In genomic region chr4:154622598-154622997, GRCh38 we compare ENCODE assay signal across 9 cellular contexts. TPM values are rescaled to one million over a fixed set of nuclear protein-coding genes. Genes with fewer than 3 reads are reported as not detected.
A peak's percentile ranks its signal among the peaks of the same experiment; 100 is the strongest.
DNase-seq lines count a peak whose midpoint lies in the region; ATAC-seq and TF ChIP-seq lines count a peak whose summit lies in the region.
"Had no signal": no experiment of that assay in that cellular context is flagged by ENCODE, and none has a peak within 500 bp of the region (broad histone marks: within the 10 kb centered on the region; RNA-seq: fewer than 3 reads in every experiment).

No MANE protein-coding gene starts in this region.

- H3K14ac ChIP-seq in trophoblast cell (ENCODE audit: low read length): no peak overlapping the region

- H3K27ac ChIP-seq in PC-3 (ENCODE audit: low read length) (no peak overlapping the region), esophagus squamous epithelium (no peak overlapping the region), trophoblast cell (ENCODE audit: low read depth, low read length) (no peak overlapping the region)

- no peaks in the 10 kb centered on the region for H3K36me3 ChIP-seq in PC-3 (ENCODE audit: low read depth, low read length)
- no peaks in the 10 kb centered on the region for H3K36me3 ChIP-seq in esophagus squamous epithelium
- H3K36me3 ChIP-seq in trophoblast cell (ENCODE audit: control insufficient read depth in 1 of 2, insufficient read depth in 2 of 2, low read length in 2 of 2): no peaks in the 10 kb centered on the region

- no TSS peak for BruUV-seq in PC-3 (replicated peaks; lab: Mats Ljungman, UMichigan)

- no peaks in the 10 kb centered on the region for H3K79me2 ChIP-seq in PC-3 (ENCODE audit: low read length)
- H3K79me2 ChIP-seq in trophoblast cell (ENCODE audit: control insufficient read depth, insufficient read depth, low read length, poor library complexity): no peaks in the 10 kb centered on the region

- no peaks in the 10 kb centered on the region for H3K9me2 ChIP-seq in PC-3 (replicated peaks; ENCODE audit: low read length)

- POLR2A ChIA-PET in PC-3 (lab: Charles Lee; ENCODE audit: unreplicated experiment): no interaction called here

- no peak overlapping the region for H2AK5ac ChIP-seq in trophoblast cell (ENCODE audit: low read length)

- no peak overlapping the region for H4K91ac ChIP-seq in trophoblast cell (ENCODE audit: low read depth, low read length)

- no peaks in the 10 kb centered on the region for H4K20me1 ChIP-seq in PC-3 (ENCODE audit: low read length)

- H2BK120ac ChIP-seq in trophoblast cell (ENCODE audit: insufficient read depth, low read length, poor library complexity): no peak overlapping the region

- peak; percentile 75 for TF ChIP-seq CTCF in PC-3 (conservative IDR thresholded peaks at IDR 0.05; ENCODE audit: low read depth, low read length)
- TF ChIP-seq CTCF in esophagus squamous epithelium (IDR thresholded peaks at IDR 0.05): peak in 5 of 6 experiments; percentile 43 to 63 (median 46)

- DNase-seq in NCI-H1105 treated with DMSO at 0.1 percent for 48 hours (lab: John Stamatoyannopoulos, UW) (peak; percentile 29), NCI-H1105 (lab: John Stamatoyannopoulos, UW) (no peak), PC-3 (peak; percentile 76), esophagus squamous epithelium (lab: John Stamatoyannopoulos, UW) (no peak), trophoblast cell (peak; percentile 46 to 77)

- 0 out of 2 replicates have a peak overlapping the region, but pooled peaks have one; percentile 13 for H3K4me2 ChIP-seq in PC-3 (ENCODE audit: low read length)
- no peak overlapping the region for H3K4me2 ChIP-seq in trophoblast cell (ENCODE audit: low read length)

- intact Hi-C loops in PC-3 (cut with micrococcal nuclease) (loop anchor here (1.0 kb wide), 2 partner anchors 63 to 70 kb away; no protein-coding TSS in a partner anchor), esophagus squamous epithelium (cut with DNase I) (loop anchor here (5.0 kb wide), 1 partner anchor 65 kb away; no protein-coding TSS in a partner anchor)

- no peak overlapping the region for H3K23ac ChIP-seq in trophoblast cell (ENCODE audit: low read length)

- no peak overlapping the region for H3K9ac ChIP-seq in PC-3 (ENCODE audit: low read length)
- H3K9ac ChIP-seq in trophoblast cell (ENCODE audit: low read length): no peak overlapping the region

- no peaks in the 10 kb centered on the region for H3F3A ChIP-seq in PC-3 (ENCODE audit: low read length, unreplicated experiment)

- H3K4me1 ChIP-seq in PC-3 (ENCODE audit: insufficient read depth, low read length) (peaks cover 6% of the 10 kb centered on the region; the same call in 1 of the 2 replicates), esophagus squamous epithelium (peaks cover 8 to 15% (median 9%) of the 10 kb centered on the region in 3 donors), trophoblast cell (ENCODE audit: control insufficient read depth in 1 of 2, insufficient read depth in 2 of 2, low read length in 2 of 2) (peaks cover 3 to 8% of the 10 kb centered on the region in 2 experiments)

- no peak overlapping the region for H3K4ac ChIP-seq in trophoblast cell (ENCODE audit: low read depth, low read length)

- CTCF ChIA-PET in PC-3 (lab: Charles Lee): interaction anchor here (0.8 kb wide), 1 partner anchor 156 kb away, joined by 3 read pairs; no protein-coding TSS in a partner anchor

- H3K9me3 ChIP-seq in PC-3 (ENCODE audit: low read length): no peaks in the 10 kb centered on the region
- H3K9me3 ChIP-seq in esophagus squamous epithelium: no peaks in the 10 kb centered on the region
- H3K9me3 ChIP-seq in trophoblast cell (ENCODE audit: insufficient read depth, low read depth, low read length): no peaks in the 10 kb centered on the region

- H3K79me1 ChIP-seq in trophoblast cell (ENCODE audit: low read length): no peaks in the 10 kb centered on the region

- H3K27me3 ChIP-seq in PC-3 (ENCODE audit: low read length) (no peaks in the 10 kb centered on the region), esophagus squamous epithelium (peaks cover 0 to 13% (median 0%) of the 10 kb centered on the region in 4 donors), trophoblast cell (ENCODE audit: insufficient read depth, low read length) (no peaks in the 10 kb centered on the region)

- no peak for TF ChIP-seq POLR2A in esophagus squamous epithelium (IDR thresholded peaks at IDR 0.05)

- H2AFZ ChIP-seq in PC-3 (ENCODE audit: low read length) (no peak overlapping the region), trophoblast cell (ENCODE audit: insufficient read depth, low read length, poor library complexity) (no peak overlapping the region)

- no peak overlapping the region for H4K8ac ChIP-seq in trophoblast cell (ENCODE audit: low read depth, low read length)

- H4K12ac ChIP-seq in trophoblast cell (ENCODE audit: low read depth, low read length): no peak overlapping the region

- H3K4me3 ChIP-seq in PC-3 (ENCODE audit: low read length) (no peak overlapping the region), esophagus squamous epithelium (no peak overlapping the region), trophoblast cell (ENCODE audit: low read depth, low read length) (no peak overlapping the region)

- no peak overlapping the region for H2BK5ac ChIP-seq in trophoblast cell (ENCODE audit: low read depth, low read length, poor library complexity)

- H3K18ac ChIP-seq in trophoblast cell (ENCODE audit: low read length): no peak overlapping the region

- H2BK12ac ChIP-seq in trophoblast cell (ENCODE audit: low read length): no peak overlapping the region

- ATAC-seq in GM18868 (IDR thresholded peaks at IDR 0.05; ENCODE audit: unreplicated experiment): peak; percentile 49
- ATAC-seq in HG03097 (IDR thresholded peaks at IDR 0.05; ENCODE audit: low FRiP score, unreplicated experiment): peak; percentile 40
- peak; percentile 58 for ATAC-seq in PC-3
- ATAC-seq in HG02840 (IDR thresholded peaks at IDR 0.05; ENCODE audit: low FRiP score, unreplicated experiment): no peak

RNA-seq across cellular contexts. Expression of gene FGG, which starts 10.1 kb away (rescaled TPM):
- total RNA-seq in PC-3 (2014; rRNA removed) (not detected in 2 replicates), esophagus squamous epithelium (not detected)
- polyA plus RNA-seq in trophoblast cell (2013): 0.03 and 0.06 TPM in 2 replicates
- total RNA-seq: CD8-positive, alpha-beta memory T cell had no signal
- polyA plus RNA-seq: CD8-positive, alpha-beta memory T cell had no signal

RNA-seq across cellular contexts. Expression of gene FGA, which starts 32.1 kb away (rescaled TPM):
- total RNA-seq in PC-3 (2014; rRNA removed): not detected in 2 replicates
- total RNA-seq in esophagus squamous epithelium: not detected
- not detected in 2 replicates for polyA plus RNA-seq in trophoblast cell (2013)
- total RNA-seq: CD8-positive, alpha-beta memory T cell had no signal
- polyA plus RNA-seq: CD8-positive, alpha-beta memory T cell had no signal

RNA-seq across cellular contexts. Expression of gene FGB, which starts 59.8 kb away (rescaled TPM):
- total RNA-seq in PC-3 (2014; rRNA removed) (0.36 and 1.0 TPM in 2 replicates), esophagus squamous epithelium (not detected)
- 0.03 TPM in 1 of 2 replicates, not detected in the other for polyA plus RNA-seq in trophoblast cell (2013)
- total RNA-seq: CD8-positive, alpha-beta memory T cell had no signal
- polyA plus RNA-seq: CD8-positive, alpha-beta memory T cell had no signal

Comparison
In these comparisons a context has a peak if more than half of its experiments do, and no peak if none do; other contexts are left out.
1. DNase-seq: peak in NCI-H1105 treated with DMSO at 0.1 percent for 48 hours (single experiment), PC-3 (single experiment) and trophoblast cell (2 of 2); none in NCI-H1105 (single experiment) and esophagus squamous epithelium (single experiment).